1 cellular context compared by ENCODE assay signal in the genomic region with DNA sequence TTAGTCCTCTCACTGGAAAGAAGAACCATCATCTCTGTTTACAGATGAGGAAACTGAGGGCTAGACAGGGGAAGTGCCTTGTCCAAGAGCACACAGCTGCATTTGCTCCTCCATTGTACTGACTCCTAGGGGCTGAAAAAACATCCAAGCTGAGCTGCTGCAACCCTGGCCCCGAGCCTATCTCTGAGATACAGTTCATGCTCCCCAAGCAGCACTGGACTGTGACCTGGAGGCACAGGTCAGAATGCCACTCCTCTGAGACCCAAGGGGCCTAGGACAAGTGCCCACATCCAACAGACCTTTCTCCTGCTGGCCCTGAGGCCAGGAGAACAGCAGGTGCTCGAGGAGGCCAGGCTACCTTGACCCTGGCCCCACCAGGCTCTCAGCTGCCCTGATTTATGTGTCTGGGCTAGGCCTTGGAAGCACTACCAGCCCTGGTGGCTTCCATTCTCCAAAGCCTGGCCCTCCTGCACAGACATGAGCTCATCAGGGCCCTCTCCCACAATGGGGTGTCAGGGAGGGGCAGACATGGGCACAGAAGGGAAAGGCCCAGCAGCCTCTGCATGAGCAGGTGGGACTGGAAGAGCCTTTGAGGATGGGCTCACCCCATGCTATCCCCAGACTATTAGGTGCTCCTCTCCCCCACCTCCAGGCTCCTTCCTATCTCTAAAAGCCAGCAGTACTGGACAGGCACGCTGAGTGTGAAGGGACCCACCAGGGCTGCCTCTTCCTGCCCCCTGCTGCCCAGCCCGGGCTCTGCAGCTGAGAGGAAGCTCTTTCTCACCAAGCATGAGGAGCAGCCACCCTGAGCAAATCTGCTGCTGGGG.
TF ChIP-seq lines count a peak whose summit lies in the region.

No MANE protein-coding gene starts in this region.

TF ChIP-seq in GM12878, 131 proteins besides CTCF, POLR2A, EP300 and RAD21:
- TF ChIP-seq SMC3 (IDR thresholded peaks at IDR 0.05; ENCODE audit: borderline replicate concordance, low read length): peak; percentile 74
- TF ChIP-seq YY1 (IDR thresholded peaks at IDR 0.05; ENCODE audit: low read depth, low read length): 0 out of 2 replicates have a peak, but pooled peaks have one; percentile 27
- no peak for TF ChIP-seq HCFC1 (IDR thresholded peaks at IDR 0.05; ENCODE audit: low read length)
